ENCODE assay signal across 18 cellular contexts in genomic region chr1:2052096-2052569, GRCh38. TPM values are rescaled to one million over a fixed set of nuclear protein-coding genes. Genes with fewer than 3 reads are reported as not detected.
DNase-seq lines count a peak whose midpoint lies in the region; ATAC-seq, FAIRE-seq and TF ChIP-seq lines count a peak whose summit lies in the region.
"Had no signal": no experiment of that assay in that cellular context is flagged by ENCODE, and none has a peak within 500 bp of the region (broad histone marks: within the 10 kb centered on the region; RNA-seq: fewer than 3 reads in every experiment).

No MANE protein-coding gene starts in this region.

- FAIRE-seq in kidney (lab: Jason Lieb, UNC): no peak

- no peak for DNase-seq in activated naive CD4-positive, alpha-beta T cell (lab: John Stamatoyannopoulos, UW)
- DNase-seq in WTC11 (ENCODE audit: low spot score): no peak
- DNase-seq in kidney: no peak
- DNase-seq in stimulated activated naive CD8-positive, alpha-beta T cell treated with anti-CD3 and anti-CD28 coated beads, Interleukin-15, amount 100 ng/mL, for 72 hours: no peak
- DNase-seq in NCI-H748 treated with DMSO at 0.1 percent for 48 hours (lab: John Stamatoyannopoulos, UW): no peak
- DNase-seq: activated CD8-positive, alpha-beta memory T cell treated with anti-CD3 and anti-CD28 coated beads for 24 hours; amniotic stem cell; colonic mucosa; DMS53; left ventricle myocardium inferior; NK-92 treated with Interleukin-12 subunit alpha and Interleukin-12 subunit beta, amount 100 ng/mL, for 24 hours; SIG-M5; T1000 had no signal

- H3K9me3 Mint-ChIP-seq in activated naive CD4-positive, alpha-beta T cell treated with anti-CD3 and anti-CD28 coated beads, Interleukin-2, amount 50 U/mL, for 24 hours: no peaks in the 10 kb centered on the region
- H3K9me3 Mint-ChIP-seq in WTC11: no peaks in the 10 kb centered on the region
- H3K9me3 Mint-ChIP-seq in stimulated activated naive CD8-positive, alpha-beta T cell treated with anti-CD3 and anti-CD28 coated beads, Interleukin-15, amount 100 ng/mL, for 72 hours: no peaks in the 10 kb centered on the region

- no peaks in the 10 kb centered on the region for H3K9me3 ChIP-seq in kidney (ENCODE audit: control insufficient read depth in 1 of 2, low read length in 2 of 2)
- H3K9me3 ChIP-seq: colonic mucosa, esophagus muscularis mucosa, left ventricle myocardium inferior had no signal

- peaks cover 0 to 2% of the 10 kb centered on the region in 2 donors for H3K36me3 ChIP-seq in kidney (ENCODE audit: control insufficient read depth in 1 of 2, insufficient read depth in 2 of 2, low read length in 2 of 2)
- H3K36me3 ChIP-seq: colonic mucosa, esophagus muscularis mucosa, left ventricle myocardium inferior had no signal

- POLR2A ChIA-PET in WTC11 (lab: Charles Lee): no interaction called here

- TF ChIP-seq CTCF in WTC11 (IDR thresholded peaks at IDR 0.05) (no peak), kidney (IDR thresholded peaks at IDR 0.05; ENCODE audit: borderline replicate concordance, extremely low read depth, insufficient read depth) (no peak)

- intact Hi-C loops in kidney (cut with DNase I): no loop called here

- H3K27me3 Mint-ChIP-seq in activated naive CD4-positive, alpha-beta T cell treated with anti-CD3 and anti-CD28 coated beads, Interleukin-2, amount 50 U/mL, for 24 hours: peaks cover 3% of the 10 kb centered on the region
- H3K27me3 Mint-ChIP-seq in WTC11 (ENCODE audit: low read depth): peaks cover 2% of the 10 kb centered on the region; the same call in 1 of the 2 replicates
- peaks cover 17% of the 10 kb centered on the region for H3K27me3 Mint-ChIP-seq in stimulated activated naive CD8-positive, alpha-beta T cell treated with anti-CD3 and anti-CD28 coated beads, Interleukin-15, amount 100 ng/mL, for 72 hours

- H3K4me1 ChIP-seq in kidney (ENCODE audit: control insufficient read depth in 1 of 2, insufficient read depth in 1 of 2, low read depth in 1 of 2, low read length in 2 of 2): peaks cover 5 to 11% of the 10 kb centered on the region in 2 donors

- no peak overlapping the region for H3K9ac ChIP-seq in kidney (ENCODE audit: low read length in 2 of 2)

- no peak overlapping the region for H3K27ac ChIP-seq in kidney (ENCODE audit: low read depth in 2 of 2, low read length in 2 of 2)
- H3K27ac ChIP-seq: colonic mucosa, esophagus muscularis mucosa, left ventricle myocardium inferior had no signal

- H3K4me1 Mint-ChIP-seq in activated naive CD4-positive, alpha-beta T cell treated with anti-CD3 and anti-CD28 coated beads, Interleukin-2, amount 50 U/mL, for 24 hours: peaks cover 18% of the 10 kb centered on the region
- H3K4me1 Mint-ChIP-seq in WTC11: peaks cover 21% of the 10 kb centered on the region
- peaks cover 39% of the 10 kb centered on the region for H3K4me1 Mint-ChIP-seq in stimulated activated naive CD8-positive, alpha-beta T cell treated with anti-CD3 and anti-CD28 coated beads, Interleukin-15, amount 100 ng/mL, for 72 hours

- ATAC-seq in WTC11 (no peak), HG03045 (IDR thresholded peaks at IDR 0.05; ENCODE audit: unreplicated experiment) (no peak), GM18909 (IDR thresholded peaks at IDR 0.05; ENCODE audit: poor library complexity, unreplicated experiment) (no peak)
- ATAC-seq in stimulated activated naive CD8-positive, alpha-beta T cell treated with anti-CD3 and anti-CD28 coated beads, Interleukin-15, amount 100 ng/mL, for 72 hours: no peak

- peak overlapping the region; percentile 68 for H3K4me3 Mint-ChIP-seq in activated naive CD4-positive, alpha-beta T cell treated with anti-CD3 and anti-CD28 coated beads, Interleukin-2, amount 50 U/mL, for 24 hours
- peak overlapping the region; percentile 72 for H3K4me3 Mint-ChIP-seq in WTC11
- peak overlapping the region; percentile 56 to 76 for H3K4me3 Mint-ChIP-seq in stimulated activated naive CD8-positive, alpha-beta T cell treated with anti-CD3 and anti-CD28 coated beads, Interleukin-15, amount 100 ng/mL, for 72 hours

- H3K4me3 ChIP-seq in kidney (ENCODE audit: low read length in 2 of 2): peak overlapping the region; percentile 24 to 68
- H3K4me3 ChIP-seq: esophagus muscularis mucosa had no signal

- CTCF ChIA-PET in WTC11 (lab: Charles Lee): interaction anchor here (1.3 to 1.4 kb wide), 2 partner anchors 88 to 114 kb away, joined by 3 to 4 read pairs; no protein-coding TSS in a partner anchor

- peaks cover 1% of the 10 kb centered on the region for H3K36me3 Mint-ChIP-seq in activated naive CD4-positive, alpha-beta T cell treated with anti-CD3 and anti-CD28 coated beads, Interleukin-2, amount 50 U/mL, for 24 hours
- H3K36me3 Mint-ChIP-seq in WTC11: peaks cover 5% of the 10 kb centered on the region

- H3K27ac Mint-ChIP-seq in activated naive CD4-positive, alpha-beta T cell treated with anti-CD3 and anti-CD28 coated beads, Interleukin-2, amount 50 U/mL, for 24 hours: no peak overlapping the region
- peak overlapping the region; percentile 70; the same call in 1 of the 2 replicates for H3K27ac Mint-ChIP-seq in WTC11
- H3K27ac Mint-ChIP-seq in stimulated activated naive CD8-positive, alpha-beta T cell treated with anti-CD3 and anti-CD28 coated beads, Interleukin-15, amount 100 ng/mL, for 72 hours: no peak overlapping the region

TF ChIP-seq in WTC11, 78 proteins besides CTCF, POLR2A, EP300 and RAD21:
- TF ChIP-seq MXD4 (CRISPR knock-in tag; IDR thresholded peaks at IDR 0.05; ENCODE audit: borderline replicate concordance): no peak
- TF ChIP-seq RELA (CRISPR knock-in tag; IDR thresholded peaks at IDR 0.05; ENCODE audit: borderline replicate concordance): no peak
- TF ChIP-seq ZBTB21 (CRISPR knock-in tag; IDR thresholded peaks at IDR 0.05; ENCODE audit: borderline replicate concordance): no peak
TF ChIP-seq in WTC11: peak in this region for 0.

RNA-seq across cellular contexts. Expression of gene PRKCZ, which starts 1.9 kb away (rescaled TPM):
- 51.9 to 52.9 TPM (median 52.5 TPM) in 3 replicates for total RNA-seq in WTC11 (2021)
- 24.7 TPM for total RNA-seq in kidney
- polyA plus RNA-seq in kidney (ENCODE audit: insufficient read depth, low read depth, low replicate concordance): 42.4 TPM
- total RNA-seq: HT1080 had no signal

RNA-seq across cellular contexts. Expression of gene GABRD, which starts 33.0 kb away (rescaled TPM):
- total RNA-seq in WTC11 (2021): 1.7 to 2.0 TPM (median 1.8 TPM) in 3 replicates
- total RNA-seq in kidney: 0.63 TPM
- 1.1 TPM for polyA plus RNA-seq in kidney (ENCODE audit: insufficient read depth, low read depth, low replicate concordance)
- total RNA-seq: esophagus muscularis mucosa, HT1080 had no signal

RNA-seq across cellular contexts. Expression of gene CFAP74, which starts 48.5 kb away (rescaled TPM):
- 0.34 to 0.39 TPM (median 0.35 TPM) in 3 replicates for total RNA-seq in WTC11 (2021)
- total RNA-seq in kidney: not detected
- polyA plus RNA-seq in kidney (ENCODE audit: insufficient read depth, low read depth, low replicate concordance): not detected
- total RNA-seq: esophagus muscularis mucosa, HT1080, left ventricle myocardium inferior had no signal
